1 cellular context compared by ENCODE assay signal in genomic region chr6:131683479-131683878, GRCh38.
TF ChIP-seq lines count a peak whose summit lies in the region.

No MANE protein-coding gene starts in this region.

TF ChIP-seq in GM12878, 131 proteins besides CTCF, POLR2A, EP300 and RAD21 (continues in another document):
- TF ChIP-seq MAX (IDR thresholded peaks at IDR 0.05; ENCODE audit: low read depth, low read length) (no peak), RUNX3 (IDR thresholded peaks at IDR 0.05; ENCODE audit: low read length) (peak; percentile 92), BHLHE40 (IDR thresholded peaks at IDR 0.05; ENCODE audit: borderline replicate concordance in 1 of 2, low read depth in 2 of 2, low read length in 1 of 2) (peak; percentile 24 to 25; a peak in 1 of 4 replicates), LARP7 (IDR thresholded peaks at IDR 0.05) (no peak), HDAC6 (IDR thresholded peaks at IDR 0.05; ENCODE audit: unreplicated experiment) (no peak), SMARCA5 (IDR thresholded peaks at IDR 0.05) (no peak), BCL11A (IDR thresholded peaks at IDR 0.05; ENCODE audit: low read depth, low read length) (peak; percentile 58; the same call in 1 of the 2 replicates), FOXK2 (IDR thresholded peaks at IDR 0.05) (no peak), TCF7 (IDR thresholded peaks at IDR 0.05; ENCODE audit: borderline replicate concordance) (no peak), ETV6 (conservative IDR thresholded peaks at IDR 0.05 in 1 of 2, IDR thresholded peaks at IDR 0.05 in 1 of 2; ENCODE audit: borderline replicate concordance in 1 of 2, low read depth in 1 of 2) (0 out of 4 replicates have a peak, but pooled peaks of 1 of the 2 experiments have one; percentile 32), RCOR1 (conservative IDR thresholded peaks at IDR 0.05; ENCODE audit: low read depth, low read length) (no peak), CHD1 (IDR thresholded peaks at IDR 0.05; ENCODE audit: low read depth, low read length) (no peak), POU2F2 (IDR thresholded peaks at IDR 0.05; ENCODE audit: borderline replicate concordance, low read depth, low read length) (no peak), IRF5 (IDR thresholded peaks at IDR 0.05; ENCODE audit: borderline replicate concordance) (no peak), CEBPB (IDR thresholded peaks at IDR 0.05; ENCODE audit: borderline replicate concordance in 1 of 2, low read depth in 2 of 2, low read length in 2 of 2) (no peak), MTA3 (IDR thresholded peaks at IDR 0.05; ENCODE audit: borderline replicate concordance, low read length) (0 out of 2 replicates have a peak, but pooled peaks have one; percentile 49), PRDM15 (CRISPR knock-in tag; IDR thresholded peaks at IDR 0.05) (no peak), FOS (IDR thresholded peaks at IDR 0.05; ENCODE audit: borderline replicate concordance, extremely low read depth, insufficient read length) (no peak), NR2C2 (IDR thresholded peaks at IDR 0.05; ENCODE audit: borderline replicate concordance, control insufficient read depth, insufficient read length, low read depth) (no peak), ZNF687 (IDR thresholded peaks at IDR 0.05) (no peak), CREM (IDR thresholded peaks at IDR 0.05; ENCODE audit: low read depth) (0 out of 2 replicates have a peak, but pooled peaks have one; percentile 45), CBX5 (IDR thresholded peaks at IDR 0.05; ENCODE audit: low read depth) (no peak), EZH2 (IDR thresholded peaks at IDR 0.05; ENCODE audit: borderline replicate concordance, control insufficient read depth, low read depth, low read length) (no peak), NR2F1 (conservative IDR thresholded peaks at IDR 0.05) (no peak), ZNF592 (IDR thresholded peaks at IDR 0.05) (no peak), TCF3 (IDR thresholded peaks at IDR 0.05; ENCODE audit: borderline replicate concordance, insufficient read depth, low read depth, low read length) (no peak), PKNOX1 (IDR thresholded peaks at IDR 0.05) (no peak; the same call in 1 of the 2 replicates), E2F4 (IDR thresholded peaks at IDR 0.05; ENCODE audit: low read depth, low read length) (no peak), ZNF274 (IDR thresholded peaks at IDR 0.05; ENCODE audit: insufficient read depth, insufficient read length) (no peak), RFX5 (IDR thresholded peaks at IDR 0.05; ENCODE audit: low read depth, low read length) (no peak), NFIC (IDR thresholded peaks at IDR 0.05; ENCODE audit: low read depth, low read length) (peak; percentile 61; the same call in 1 of the 2 replicates), BCLAF1 (IDR thresholded peaks at IDR 0.05) (no peak), MXI1 (IDR thresholded peaks at IDR 0.05; ENCODE audit: low read depth, low read length) (no peak), MEF2A (IDR thresholded peaks at IDR 0.05; ENCODE audit: insufficient read depth, low read depth, low read length) (peak; percentile 64; the same call in 1 of the 2 replicates), HDAC2 (IDR thresholded peaks at IDR 0.05) (no peak), SREBF2 (IDR thresholded peaks at IDR 0.05; ENCODE audit: low read length) (no peak), ATF2 (IDR thresholded peaks at IDR 0.05; ENCODE audit: low read length) (peak; percentile 63; the same call in 1 of the 2 replicates), TAF1 (IDR thresholded peaks at IDR 0.05; ENCODE audit: borderline replicate concordance, low read depth, low read length) (no peak), CBX3 (IDR thresholded peaks at IDR 0.05; ENCODE audit: borderline replicate concordance, low read depth) (no peak), ASH2L (IDR thresholded peaks at IDR 0.05; ENCODE audit: borderline replicate concordance, low read depth) (no peak), IKZF1 (conservative IDR thresholded peaks at IDR 0.05) (no peak), FOXM1 (IDR thresholded peaks at IDR 0.05; ENCODE audit: low read depth, low read length) (no peak)
